Comparison of ENCODE assay signal across 8 cellular contexts in the genomic region with DNA sequence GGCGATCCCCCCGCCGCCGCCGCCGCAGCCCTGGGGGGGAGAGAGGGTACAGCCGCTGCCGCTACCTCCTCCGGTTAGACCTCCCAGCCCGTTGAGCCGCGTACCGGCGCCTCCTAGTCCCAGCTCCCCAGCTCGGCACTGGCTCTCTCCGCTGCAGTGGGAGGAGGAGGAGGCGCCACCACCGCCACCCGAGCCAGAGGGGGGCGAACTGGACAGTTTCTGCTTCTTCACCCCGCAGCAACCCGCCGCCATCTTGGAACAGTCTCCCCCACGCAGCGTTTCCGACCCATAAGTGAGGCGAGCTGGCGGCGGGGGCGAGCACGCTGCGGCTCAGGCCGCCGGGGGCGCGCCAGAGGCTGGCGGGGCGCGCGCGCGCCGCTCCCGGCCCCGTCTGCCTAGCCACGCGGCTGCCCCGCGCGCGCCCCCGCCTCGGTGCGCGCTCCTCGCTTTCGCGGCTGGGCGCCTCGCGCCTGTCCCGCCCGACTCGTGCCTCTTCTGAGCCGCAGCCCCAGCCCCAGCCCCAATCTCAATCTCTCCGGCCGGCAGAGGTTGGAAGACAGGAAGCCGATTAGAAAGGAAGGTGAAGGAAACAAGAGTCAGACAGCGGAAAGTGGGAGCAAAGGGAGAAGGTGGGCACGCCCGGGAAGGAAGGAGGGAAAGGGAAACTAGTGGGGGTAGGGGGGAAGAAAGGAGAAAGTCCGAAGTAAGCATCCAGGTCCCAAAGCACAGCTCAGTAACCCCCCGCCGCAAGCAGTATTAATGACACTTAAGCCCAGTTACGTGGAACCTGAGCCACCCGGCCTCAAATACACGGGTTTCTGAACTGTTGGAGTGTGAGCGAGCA. TPM values are rescaled to one million over a fixed set of nuclear protein-coding genes. Genes with fewer than 3 reads are reported as not detected.
DNase-seq lines count a peak whose midpoint lies in the region; ATAC-seq and TF ChIP-seq lines count a peak whose summit lies in the region.

AMMECR1 (minus strand) TSS at position 266 of the 844 bp plus-strand sequence; CDS start at position 252, 14 bp downstream.

- H3K27me3 ChIP-seq in DND-41 (ENCODE audit: insufficient read depth, low read length, poor library complexity), result no peaks in the 10 kb centered on the region
- H3K27me3 ChIP-seq in GM23248 (replicated peaks; ENCODE audit: insufficient read depth), result no peaks in the 10 kb centered on the region

- no peaks in the 10 kb centered on the region for H3K9me3 ChIP-seq in DND-41 (ENCODE audit: insufficient read depth, low read length, severe bottlenecking)
- H3K9me3 ChIP-seq in GM23248 (ENCODE audit: low read depth), result no peaks in the 10 kb centered on the region

- H3K27me3 Mint-ChIP-seq in nephron (ENCODE audit: low read depth), result no peaks in the 10 kb centered on the region

- H3K27ac Mint-ChIP-seq in nephron, result peak within 1 kb of the TSS; percentile 89 to 96 (median 94)

- H3K9me3 Mint-ChIP-seq in nephron, result no peaks in the 10 kb centered on the region

- H2AFZ ChIP-seq in DND-41 (ENCODE audit: low read depth, low read length) (peak within 1 kb of the TSS; percentile 91), GM23248 (peak within 1 kb of the TSS; percentile 75)

- H3K9ac ChIP-seq in DND-41 (ENCODE audit: low read depth, low read length), result peak within 1 kb of the TSS; percentile 82
- H3K9ac ChIP-seq in GM23248, result peak within 1 kb of the TSS; percentile 98

- 0 to 1% methylated on average over 23 to 28 of the region's 78 CpGs for WGBS in GM23248 (ENCODE audit: low coverage in 1 of 2, low lambda C conversion rate in 2 of 2, missing lambda C conversion rate in 2 of 2), 2 experiments

- TF ChIP-seq CTCF in DND-41 (IDR thresholded peaks at IDR 0.05; ENCODE audit: borderline replicate concordance, extremely low read depth, low read length, poor library complexity, severe bottlenecking) (no peak), nephron (IDR thresholded peaks at IDR 0.05; ENCODE audit: unreplicated experiment in 3 of 3) (no peak)

- no peaks in the 10 kb centered on the region for H3K36me3 ChIP-seq in DND-41 (ENCODE audit: insufficient read depth, low read length)
- no peaks in the 10 kb centered on the region for H3K36me3 ChIP-seq in GM23248 (ENCODE audit: low read depth)

- peak; percentile 75 for ATAC-seq in DND-41 (ENCODE audit: insufficient read depth, low read depth)

- peak within 1 kb of the TSS; percentile 45 to 77 for H3K4me3 ChIP-seq in DND-41 (ENCODE audit: low read depth in 1 of 2, low read length in 2 of 2)
- H3K4me3 ChIP-seq in GM23248, result peak within 1 kb of the TSS; percentile 92

- H3K4me3 Mint-ChIP-seq in nephron, result peak within 1 kb of the TSS; percentile 92 to 97 (median 95)

- H3K79me2 ChIP-seq in DND-41 (ENCODE audit: insufficient read depth, low read length) (peaks cover 45% of the 10 kb centered on the region), GM23248 (ENCODE audit: insufficient read depth) (peaks cover 47% of the 10 kb centered on the region)

- H3K4me1 ChIP-seq in DND-41 (ENCODE audit: insufficient read depth, low read length) (peaks cover 26% of the 10 kb centered on the region), GM23248 (ENCODE audit: insufficient read depth) (peaks cover 21% of the 10 kb centered on the region)

- peak; percentile 81 for DNase-seq in DND-41
- peak; percentile 91 for DNase-seq in GM23248
- DNase-seq in Kasumi-1 (lab: John Stamatoyannopoulos, UW), result peak; percentile 58 to 66
- peak; percentile 81 for DNase-seq in RKO (ENCODE audit: low spot score)
- peak; percentile 49 to 69 for DNase-seq in activated T-helper 1 cell treated with anti-CD3 and anti-CD28 coated beads, Interleukin-2, amount 50 U/mL, for 16 hours (ENCODE audit: low read depth in 1 of 2, low spot score in 1 of 2)
- DNase-seq in fibroblast of peridontal ligament (ENCODE audit: extremely low read depth), result peak; percentile 75
- peak; percentile 77 for DNase-seq in stimulated activated naive CD4-positive, alpha-beta T cell treated with Interleukin-2 at 50 U/mL for 16 hours (lab: John Stamatoyannopoulos, UW)

- H4K20me1 ChIP-seq in DND-41 (ENCODE audit: insufficient read depth, low read length) (no peaks in the 10 kb centered on the region), GM23248 (ENCODE audit: insufficient read depth) (no peaks in the 10 kb centered on the region)

- H3K4me1 Mint-ChIP-seq in nephron, result peaks cover 67% of the 10 kb centered on the region

- H3K4me2 ChIP-seq in DND-41 (ENCODE audit: insufficient read depth, low read length), result peak within 1 kb of the TSS; percentile 71
- peak within 1 kb of the TSS; percentile 88 for H3K4me2 ChIP-seq in GM23248 (ENCODE audit: unreplicated experiment)

- H3K9me2 ChIP-seq in GM23248 (ENCODE audit: insufficient read depth), result no peaks in the 10 kb centered on the region

- H3K27ac ChIP-seq in DND-41 (ENCODE audit: low read length) (peak within 1 kb of the TSS; percentile 85), GM23248 (peak within 1 kb of the TSS; percentile 81)

- H3F3A ChIP-seq in GM23248 (ENCODE audit: insufficient read depth), result peaks cover 23% of the 10 kb centered on the region; the same call in 1 of the 2 replicates

- no peaks in the 10 kb centered on the region for H3K36me3 Mint-ChIP-seq in nephron (ENCODE audit: low read depth)

- in situ Hi-C loops in GM23248 (cut with MboI), result no loop called here

RNA-seq across cellular contexts. Expression of gene AMMECR1, which starts in this region (rescaled TPM):
- total RNA-seq in GM23248 (2014; rRNA removed; shearing (Covaris generic)), result 17.1 and 17.2 TPM in 2 replicates
- polyA plus RNA-seq in GM23248 (2016; fragmentation: Nextera tagmentation; extraction: Ambion mirVana), result 15.3 and 18.3 TPM in 2 replicates

Comparison
In these comparisons a context has a peak if more than half of its experiments do, and no peak if none do; other contexts are left out.
1. Peak in every context shown above with its lines: DNase-seq, ATAC-seq, H3K4me3 ChIP-seq and H3K27ac ChIP-seq.